ENCODE assay signal across 8 cellular contexts in the genomic region with DNA sequence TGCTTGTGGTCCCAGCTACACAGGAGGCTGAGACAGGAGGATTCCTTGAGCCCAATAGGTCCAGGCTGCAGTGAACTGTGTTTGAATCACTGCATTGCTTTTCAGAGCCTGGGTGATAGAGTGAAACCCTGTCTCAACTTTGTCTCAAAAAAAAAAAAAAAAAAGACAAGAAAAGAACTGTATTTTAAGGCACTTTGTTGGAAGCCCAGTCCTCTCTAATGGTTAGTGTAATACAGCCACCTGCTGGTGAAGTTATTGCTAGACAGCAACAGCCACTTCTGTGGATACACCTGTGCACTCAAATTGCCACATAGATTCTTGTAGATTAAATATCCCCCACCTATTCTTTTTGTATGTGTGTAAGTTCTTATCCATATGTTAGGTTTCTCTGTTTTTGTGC.
DNase-seq lines count a peak whose midpoint lies in the region; ATAC-seq lines count a peak whose summit lies in the region.

No MANE protein-coding gene starts in this region.

- peak; percentile 32 for ATAC-seq in GM19025 (IDR thresholded peaks at IDR 0.05; ENCODE audit: low read depth, unreplicated experiment)
- peak; percentile 43 for ATAC-seq in HG03342 (IDR thresholded peaks at IDR 0.05; ENCODE audit: unreplicated experiment)

- DNase-seq in NCI-H2171 treated with DMSO at 0.1 percent for 48 hours (lab: John Stamatoyannopoulos, UW): peak; percentile 14
- no peak for DNase-seq in NCI-H2171 (lab: John Stamatoyannopoulos, UW)
- DNase-seq in RKO (ENCODE audit: low spot score): peak; percentile 66
- peak; percentile 36 for DNase-seq in fibroblast of peridontal ligament (ENCODE audit: extremely low read depth)
- peak; percentile 13 for DNase-seq in putamen (ENCODE audit: low spot score)
- no peak for DNase-seq in cerebellar nuclear complex (lab: John Stamatoyannopoulos, UW)

Comparison
In these comparisons a context has a peak if more than half of its experiments do, and no peak if none do; other contexts are left out.
1. DNase-seq: peak in NCI-H2171 treated with DMSO at 0.1 percent for 48 hours (single experiment), RKO (single experiment), fibroblast of peridontal ligament (single experiment) and putamen (single experiment); none in NCI-H2171 (single experiment) and cerebellar nuclear complex (0 of 2).